15 cellular contexts compared by ENCODE assay signal in genomic region chr11:122642971-122643370, GRCh38. TPM values are rescaled to one million over a fixed set of nuclear protein-coding genes. Genes with fewer than 3 reads are reported as not detected.
A peak's percentile ranks its signal among the peaks of the same experiment; 100 is the strongest.
DNase-seq lines count a peak whose midpoint lies in the region; ATAC-seq and TF ChIP-seq lines count a peak whose summit lies in the region.
"Had no signal": no experiment of that assay in that cellular context is flagged by ENCODE, and none has a peak within 500 bp of the region (broad histone marks: within the 10 kb centered on the region; RNA-seq: fewer than 3 reads in every experiment).

No MANE protein-coding gene starts in this region.

- 64% methylated on average over 6 of the region's 6 CpGs for WGBS in SK-N-SH (ENCODE audit: low lambda C conversion rate)
- 77% methylated on average over 6 of the region's 6 CpGs for WGBS in hepatocyte (ENCODE audit: low lambda C conversion rate, missing lambda C conversion rate)

- peak overlapping the region; percentile 67 for H3K4me2 ChIP-seq in SK-N-SH
- H3K4me2 ChIP-seq in hepatocyte = no peak overlapping the region

- TF ChIP-seq CTCF in SK-N-SH (IDR thresholded peaks at IDR 0.05) = no peak
- TF ChIP-seq CTCF in hepatocyte (IDR thresholded peaks at IDR 0.05; ENCODE audit: poor library complexity) = no peak

- H4K20me1 ChIP-seq in SK-N-SH (ENCODE audit: insufficient read depth) (no peaks in the 10 kb centered on the region), hepatocyte (ENCODE audit: insufficient read depth, poor library complexity, severe bottlenecking) (no peaks in the 10 kb centered on the region)

- H3K79me2 ChIP-seq in SK-N-SH (ENCODE audit: insufficient read depth) (no peaks in the 10 kb centered on the region), hepatocyte (no peaks in the 10 kb centered on the region)

- peaks cover 0 to 21% of the 10 kb centered on the region in 2 experiments; a peak in 2 of 4 replicates for H3K4me1 ChIP-seq in SK-N-SH (ENCODE audit: control insufficient read depth in 1 of 2, insufficient read depth in 2 of 2, low read depth in 1 of 2, low read length in 1 of 2)
- H3K4me1 ChIP-seq in hepatocyte (ENCODE audit: insufficient read depth) = no peaks in the 10 kb centered on the region
- peaks cover 0 to 10% (median 6%) of the 10 kb centered on the region in 5 donors for H3K4me1 ChIP-seq in subcutaneous abdominal adipose tissue (ENCODE audit: control insufficient read depth in 5 of 5, insufficient read depth in 5 of 5, low read length in 5 of 5)
- H3K4me1 ChIP-seq: lower lobe of right lung, transverse colon had no signal

- H3F3A ChIP-seq in SK-N-SH (replicated peaks; ENCODE audit: insufficient read depth) = peaks cover 32% of the 10 kb centered on the region

- TF ChIP-seq RAD21 in SK-N-SH (IDR thresholded peaks at IDR 0.05; ENCODE audit: low read length) = no peak

- peak overlapping the region in 1 of 2 experiments; percentile 46; a peak in 2 of 4 replicates for H3K4me3 ChIP-seq in SK-N-SH (ENCODE audit: low read depth in 2 of 2, low read length in 1 of 2)
- H3K4me3 ChIP-seq in hepatocyte = no peak overlapping the region
- H3K4me3 ChIP-seq in subcutaneous abdominal adipose tissue (ENCODE audit: low read depth in 1 of 5, low read length in 5 of 5) = no peak overlapping the region
- H3K4me3 ChIP-seq: lower lobe of right lung, transverse colon had no signal

- H2AFZ ChIP-seq in SK-N-SH (ENCODE audit: low read depth) (peak overlapping the region; percentile 64), hepatocyte (no peak overlapping the region)

- DNase-seq in SK-N-SH (no peak), SK-MEL-5 (ENCODE audit: low read depth, low spot score) (peak; percentile 13), hepatocyte (ENCODE audit: low spot score) (no peak), HEK293T (ENCODE audit: extremely low spot score) (no peak)
- DNase-seq: activated T-cell treated with anti-CD3 and anti-CD28 coated beads, Interleukin-2, amount 50 U/mL, for 1 hour; CD4-positive, alpha-beta T cell; effector CD4-positive, alpha-beta T cell; H7; lower lobe of right lung; T-helper 2 cell; transverse colon had no signal

- H3K9me2 ChIP-seq in SK-N-SH = no peaks in the 10 kb centered on the region
- no peaks in the 10 kb centered on the region for H3K9me2 ChIP-seq in hepatocyte (replicated peaks; ENCODE audit: insufficient read depth)

- H3K9me3 ChIP-seq in SK-N-SH (no peaks in the 10 kb centered on the region), hepatocyte (ENCODE audit: low read depth) (no peaks in the 10 kb centered on the region), subcutaneous abdominal adipose tissue (ENCODE audit: control insufficient read depth in 5 of 5, low read length in 5 of 5) (no peaks in the 10 kb centered on the region)
- H3K9me3 ChIP-seq: lower lobe of right lung, transverse colon had no signal

- POLR2A ChIA-PET in SK-N-SH (lab: Yijun Ruan, JAX) (no interaction called here), HEK293T (lab: Yijun Ruan, JAX) (no interaction called here)

- CTCF ChIA-PET in SK-N-SH (lab: Yijun Ruan, JAX) = interaction anchor here (1.0 to 1.5 kb wide), 3 partner anchors 10 to 17 kb away, joined by 3 to 5 read pairs (median 3); partner anchors contain the start of gene UBASH3B
- CTCF ChIA-PET in HEK293T (lab: Yijun Ruan, JAX) = no interaction called here

- H3K27ac ChIP-seq in SK-N-SH (ENCODE audit: low read depth in 2 of 2, low read length in 1 of 2) (peak overlapping the region; percentile 39 to 96; a peak in 3 of 4 replicates), hepatocyte (peak overlapping the region; percentile 19), subcutaneous abdominal adipose tissue (ENCODE audit: low read depth, low read length) (peak overlapping the region; percentile 37)
- H3K27ac ChIP-seq: lower lobe of right lung had no signal

- in situ Hi-C loops in SK-MEL-5 (cut with HindIII; ENCODE audit: low pct_unique_long_range_greater_than_20kb, low sequenced_read_pairs) = no loop called here

- no peak for TF ChIP-seq EP300 in SK-N-SH (IDR thresholded peaks at IDR 0.05; ENCODE audit: borderline replicate concordance in 1 of 2, low read depth in 1 of 2, low read length in 1 of 2)

- H3K9ac ChIP-seq in SK-N-SH (peak overlapping the region; percentile 52), subcutaneous abdominal adipose tissue (ENCODE audit: low read length in 5 of 5) (no peak overlapping the region)

- no peaks in the 10 kb centered on the region for H3K27me3 ChIP-seq in SK-N-SH (ENCODE audit: insufficient read depth)
- no peaks in the 10 kb centered on the region for H3K27me3 ChIP-seq in hepatocyte
- H3K27me3 ChIP-seq in subcutaneous abdominal adipose tissue (ENCODE audit: control insufficient read depth in 5 of 5, insufficient read depth in 4 of 5, low read length in 5 of 5) = no peaks in the 10 kb centered on the region
- H3K27me3 ChIP-seq: transverse colon had no signal

- H3K36me3 ChIP-seq in SK-N-SH (replicated peaks in 1 of 2; ENCODE audit: control insufficient read depth in 1 of 2, insufficient read depth in 2 of 2, low read length in 1 of 2) = no peaks in the 10 kb centered on the region
- no peaks in the 10 kb centered on the region for H3K36me3 ChIP-seq in hepatocyte (replicated peaks; ENCODE audit: insufficient read depth, low read depth)
- H3K36me3 ChIP-seq in subcutaneous abdominal adipose tissue (ENCODE audit: control insufficient read depth in 5 of 5, insufficient read depth in 5 of 5, low read length in 5 of 5) = no peaks in the 10 kb centered on the region
- H3K36me3 ChIP-seq: lower lobe of right lung, transverse colon had no signal

- ATAC-seq in SK-N-SH treated with all-trans-retinoic acid at 6 μM for 48 hours = no peak; the same call in 1 of the 3 replicates
- ATAC-seq in GM19452 (IDR thresholded peaks at IDR 0.05; ENCODE audit: unreplicated experiment) = no peak
- no peak for ATAC-seq in HG03108 (IDR thresholded peaks at IDR 0.05; ENCODE audit: unreplicated experiment)

TF ChIP-seq in SK-N-SH, 30 proteins besides CTCF, POLR2A, EP300 and RAD21:
- TF ChIP-seq FOXM1 (IDR thresholded peaks at IDR 0.05; ENCODE audit: low read depth) (no peak), IRF3 (IDR thresholded peaks at IDR 0.05; ENCODE audit: low read depth, low read length) (no peak)

TF ChIP-seq in SK-N-SH treated with all-trans-retinoic acid at 6 μM for 48 hours, 23 proteins besides CTCF, POLR2A, EP300 and RAD21 (continues in another document):
- TF ChIP-seq ZC3H10 (CRISPR knock-in tag; IDR thresholded peaks at IDR 0.05) (no peak), ISL1 (CRISPR knock-in tag; IDR thresholded peaks at IDR 0.05) (no peak), CREB5 (CRISPR knock-in tag; IDR thresholded peaks at IDR 0.05; ENCODE audit: low read depth) (no peak), ZFP30 (CRISPR knock-in tag; IDR thresholded peaks at IDR 0.05) (no peak), CSDC2 (CRISPR knock-in tag; IDR thresholded peaks at IDR 0.05) (no peak), ZNF8 (CRISPR knock-in tag; IDR thresholded peaks at IDR 0.05) (no peak), ZNF70 (CRISPR knock-in tag; IDR thresholded peaks at IDR 0.05) (no peak), TOX (CRISPR knock-in tag; IDR thresholded peaks at IDR 0.05; ENCODE audit: borderline replicate concordance) (no peak), BACH2 (CRISPR knock-in tag; IDR thresholded peaks at IDR 0.05; ENCODE audit: borderline replicate concordance) (no peak), ARNTL (CRISPR knock-in tag; IDR thresholded peaks at IDR 0.05; ENCODE audit: borderline replicate concordance, low read depth) (no peak), GLIS3 (CRISPR knock-in tag; IDR thresholded peaks at IDR 0.05) (no peak)

TF ChIP-seq in HEK293T, 16 proteins besides CTCF, POLR2A, EP300 and RAD21:
- TF ChIP-seq FOXM1 (IDR thresholded peaks at IDR 0.05; ENCODE audit: borderline replicate concordance) (no peak), NFRKB (IDR thresholded peaks at IDR 0.05) (no peak), TARDBP (IDR thresholded peaks at IDR 0.05) (no peak), SP1 (IDR thresholded peaks at IDR 0.05) (no peak), L3MBTL2 (conservative IDR thresholded peaks at IDR 0.05) (no peak), SUZ12 (IDR thresholded peaks at IDR 0.05) (no peak), ZNF384 (IDR thresholded peaks at IDR 0.05) (no peak), CTBP1 (IDR thresholded peaks at IDR 0.05; ENCODE audit: borderline replicate concordance) (no peak), LEF1 (IDR thresholded peaks at IDR 0.05; ENCODE audit: borderline replicate concordance) (no peak), FOXK2 (IDR thresholded peaks at IDR 0.05) (no peak), ELF4 (IDR thresholded peaks at IDR 0.05) (no peak), PKNOX1 (IDR thresholded peaks at IDR 0.05) (no peak), ARNT (IDR thresholded peaks at IDR 0.05) (no peak)

RNA-seq across cellular contexts. Expression of gene UBASH3B, which starts 12.6 kb away (rescaled TPM):
- 10.4 and 11.0 TPM in 2 replicates for polyA plus RNA-seq in SK-N-SH (2012; rRNA removed)
- polyA plus RNA-seq in SK-N-SH (2012; cell fraction: cytosol; rRNA removed) = 6.7 and 6.9 TPM in 2 replicates
- polyA plus RNA-seq in SK-N-SH (2012; cell fraction: nucleus; rRNA removed) = 5.0 and 8.2 TPM in 2 replicates
- total RNA-seq in SK-MEL-5 (2014; rRNA removed; shearing (Covaris generic)) = 12.4 and 12.8 TPM in 2 replicates
- 18.9 and 32.5 TPM in 2 replicates for polyA plus RNA-seq in SK-MEL-5 (2015; cell fraction: cytosol; rRNA removed)
- polyA plus RNA-seq in SK-MEL-5 (2015; cell fraction: nucleus; rRNA removed) = 10.6 and 13.3 TPM in 2 replicates
- 5.2 and 11.1 TPM in 2 replicates for total RNA-seq in hepatocyte
- 5.1 and 9.1 TPM in 2 replicates for polyA plus RNA-seq in hepatocyte
